17 cellular contexts compared by ENCODE assay signal in the genomic region with DNA sequence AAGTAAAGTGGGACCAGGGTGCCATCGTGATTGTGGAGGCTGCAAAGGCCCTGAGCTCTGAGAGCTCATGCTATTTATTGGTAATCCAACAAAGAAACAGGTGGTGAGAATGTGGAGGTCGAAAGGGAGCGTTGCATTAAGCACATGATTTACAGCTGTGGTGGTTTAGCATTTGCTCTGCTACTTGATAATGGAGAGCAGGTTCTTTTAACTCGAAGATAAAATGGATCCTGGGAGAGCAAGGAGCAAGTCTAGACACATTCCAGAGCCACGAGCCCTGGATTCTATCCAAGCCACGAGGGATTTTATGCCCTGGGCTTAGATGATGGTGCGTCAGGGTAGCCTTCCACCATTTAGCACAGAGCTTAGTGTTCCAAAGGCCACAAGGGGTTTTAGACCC.
"Had no signal": no experiment of that assay in that cellular context is flagged by ENCODE, and none has a peak within 500 bp of the region (broad histone marks: within the 10 kb centered on the region; RNA-seq: fewer than 3 reads in every experiment).

No MANE protein-coding gene starts in this region.

- H3K27me3 Mint-ChIP-seq: activated naive CD8-positive, alpha-beta T cell treated with anti-CD3 and anti-CD28 coated beads, Interleukin-2, amount 10 ng/mL, durations not matched to agents 7 days and 5 days; stimulated activated memory B cell treated with anti-CD40 and anti-IgM and Interleukin-4, amounts not matched to agents 10 μg/mL and 1 μg/mL and 100 μg/mL, for 72 hours; type B pancreatic cell had no signal

- H3K9me3 ChIP-seq: gastrocnemius medialis had no signal

- ATAC-seq: activated T-cell treated with anti-CD3 and anti-CD28 coated beads, Interleukin-2, amount 50 U/mL, for 72 hours; gastrocnemius medialis; right cardiac atrium; stimulated activated memory B cell treated with anti-CD40 and anti-IgM and Interleukin-4, amounts not matched to agents 10 μg/mL and 1 μg/mL and 100 μg/mL, for 72 hours had no signal

- DNase-seq: activated CD4-positive, alpha-beta T cell treated with anti-CD3 and anti-CD28 coated beads, Interleukin-2, amount 50 U/mL, for 48 hours; activated CD4-positive, CD25-positive, alpha-beta regulatory T cell treated with anti-CD3 and anti-CD28 coated beads, Interleukin-2, amount 50 U/mL, for 72 hours; activated gamma-delta T cell treated with Interleukin-2 at 50 U/mL for 16 hours; activated naive CD8-positive, alpha-beta T cell treated with anti-CD3 and anti-CD28 coated beads, Interleukin-2, amount 10 ng/mL, durations not matched to agents 7 days and 5 days; activated T-cell treated with anti-CD3 and anti-CD28 coated beads, Interleukin-2, amount 50 U/mL, for 72 hours; aorta; caudate nucleus; effector CD4-positive, alpha-beta T cell; gastrocnemius medialis; right cardiac atrium; small intestine; substantia nigra had no signal

- H3K4me1 ChIP-seq: gastrocnemius medialis had no signal

- H3K4me3 ChIP-seq: coronary artery, gastrocnemius medialis had no signal

- H3K27ac Mint-ChIP-seq: activated naive CD8-positive, alpha-beta T cell treated with anti-CD3 and anti-CD28 coated beads, Interleukin-2, amount 10 ng/mL, durations not matched to agents 7 days and 5 days; activated T-cell treated with anti-CD3 and anti-CD28 coated beads, Interleukin-2, amount 50 U/mL, for 72 hours; stimulated activated memory B cell treated with anti-CD40 and anti-IgM and Interleukin-4, amounts not matched to agents 10 μg/mL and 1 μg/mL and 100 μg/mL, for 72 hours; T-helper 2 cell treated with Interferon-gamma antibody and Interleukin-4, amounts not matched to agents 5 μg/mL and 100 μg/mL, for 36 hours; type B pancreatic cell had no signal

- H3K27ac ChIP-seq: coronary artery, gastrocnemius medialis had no signal

- FAIRE-seq: endothelial cell of umbilical vein had no signal

- H3K4me1 Mint-ChIP-seq: activated naive CD8-positive, alpha-beta T cell treated with anti-CD3 and anti-CD28 coated beads, Interleukin-2, amount 10 ng/mL, durations not matched to agents 7 days and 5 days; stimulated activated memory B cell treated with anti-CD40 and anti-IgM and Interleukin-4, amounts not matched to agents 10 μg/mL and 1 μg/mL and 100 μg/mL, for 72 hours had no signal

- H3K27me3 ChIP-seq: gastrocnemius medialis had no signal

- H3K4me3 Mint-ChIP-seq: activated naive CD8-positive, alpha-beta T cell treated with anti-CD3 and anti-CD28 coated beads, Interleukin-2, amount 10 ng/mL, durations not matched to agents 7 days and 5 days; activated T-cell treated with anti-CD3 and anti-CD28 coated beads, Interleukin-2, amount 50 U/mL, for 72 hours; stimulated activated memory B cell treated with anti-CD40 and anti-IgM and Interleukin-4, amounts not matched to agents 10 μg/mL and 1 μg/mL and 100 μg/mL, for 72 hours; T-helper 2 cell treated with Interferon-gamma antibody and Interleukin-4, amounts not matched to agents 5 μg/mL and 100 μg/mL, for 36 hours; type B pancreatic cell had no signal

- H3K9me3 Mint-ChIP-seq: stimulated activated memory B cell treated with anti-CD40 and anti-IgM and Interleukin-4, amounts not matched to agents 10 μg/mL and 1 μg/mL and 100 μg/mL, for 72 hours; type B pancreatic cell had no signal

- H3K36me3 Mint-ChIP-seq: activated naive CD8-positive, alpha-beta T cell treated with anti-CD3 and anti-CD28 coated beads, Interleukin-2, amount 10 ng/mL, durations not matched to agents 7 days and 5 days; stimulated activated memory B cell treated with anti-CD40 and anti-IgM and Interleukin-4, amounts not matched to agents 10 μg/mL and 1 μg/mL and 100 μg/mL, for 72 hours; type B pancreatic cell had no signal

- H3K36me3 ChIP-seq: gastrocnemius medialis had no signal
